1 cellular context compared by ENCODE assay signal in the genomic region with DNA sequence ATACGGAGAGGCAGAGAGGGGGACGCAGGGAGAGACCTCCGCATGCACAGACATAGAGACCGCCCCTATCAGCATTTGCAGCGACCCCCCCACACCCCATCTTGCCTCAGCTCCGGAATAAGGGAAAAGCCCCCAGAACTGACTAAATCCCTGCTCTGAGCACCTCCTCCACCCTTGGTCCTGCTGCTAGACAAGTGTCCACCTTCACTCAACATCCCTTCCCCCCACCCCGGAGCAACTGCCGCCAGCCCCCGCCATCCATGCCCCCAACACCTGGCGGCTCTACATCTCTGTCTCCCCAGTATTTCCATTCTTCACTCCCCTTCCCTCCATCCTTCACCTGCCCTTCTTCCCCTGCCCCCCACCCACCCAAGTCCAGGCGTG.
TF ChIP-seq lines count a peak whose summit lies in the region.

No MANE protein-coding gene starts in this region.

TF ChIP-seq in H1, 55 proteins besides CTCF, POLR2A, EP300 and RAD21:
- TF ChIP-seq TBP (IDR thresholded peaks at IDR 0.05; ENCODE audit: low read depth, low read length) = no peak
